ENCODE assay signal across 17 cellular contexts in the genomic region with DNA sequence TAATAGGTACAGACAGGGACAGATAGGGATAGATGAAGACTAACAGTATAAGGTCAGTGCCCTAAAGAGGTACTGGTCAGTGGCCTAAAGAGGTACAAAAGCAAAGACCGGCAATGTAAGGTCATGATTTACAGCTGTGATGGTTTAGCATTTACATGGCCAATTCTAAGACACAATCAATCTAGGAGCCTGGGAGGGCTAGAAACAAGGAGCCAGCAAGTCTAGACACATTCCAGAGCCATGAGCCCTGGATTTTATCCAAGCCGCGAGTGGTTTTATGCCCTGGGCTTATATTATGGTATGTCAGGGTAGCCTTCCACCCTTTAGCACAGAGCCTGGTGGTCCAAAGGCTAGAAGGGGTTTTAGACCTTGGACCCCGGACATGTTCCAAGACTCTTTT.
DNase-seq lines count a peak whose midpoint lies in the region; ATAC-seq and TF ChIP-seq lines count a peak whose summit lies in the region.
"Had no signal": no experiment of that assay in that cellular context is flagged by ENCODE, and none has a peak within 500 bp of the region (broad histone marks: within the 10 kb centered on the region; RNA-seq: fewer than 3 reads in every experiment).

No MANE protein-coding gene starts in this region.

- CTCF ChIA-PET in SK-N-SH (lab: Yijun Ruan, JAX): no interaction called here

- no peaks in the 10 kb centered on the region for H3K4me1 ChIP-seq in SK-N-SH (ENCODE audit: control insufficient read depth in 1 of 2, insufficient read depth in 2 of 2, low read depth in 1 of 2, low read length in 1 of 2)
- no peaks in the 10 kb centered on the region for H3K4me1 ChIP-seq in neuronal stem cell (ENCODE audit: control insufficient read depth in 2 of 2, insufficient read depth in 1 of 2, low read depth in 1 of 2, low read length in 2 of 2)

- H3K4ac ChIP-seq in neuronal stem cell (ENCODE audit: low read length): no peak overlapping the region

- POLR2A ChIA-PET in SK-N-SH (lab: Yijun Ruan, JAX): no interaction called here

- peak in 1 of 2 experiments; percentile 21; a peak in 1 of 4 replicates for TF ChIP-seq EP300 in SK-N-SH (IDR thresholded peaks at IDR 0.05; ENCODE audit: borderline replicate concordance in 1 of 2, low read depth in 1 of 2, low read length in 1 of 2)

- H3K23ac ChIP-seq in neuronal stem cell (ENCODE audit: low read depth, low read length, poor library complexity): no peak overlapping the region

- H3F3A ChIP-seq in SK-N-SH (replicated peaks; ENCODE audit: insufficient read depth): no peaks in the 10 kb centered on the region

- ATAC-seq in GM18498 (IDR thresholded peaks at IDR 0.05; ENCODE audit: unreplicated experiment): no peak
- ATAC-seq: HCT116, K562 had no signal

- no peaks in the 10 kb centered on the region for H3K79me1 ChIP-seq in neuronal stem cell (ENCODE audit: low read depth, low read length)

- H2BK12ac ChIP-seq in neuronal stem cell (ENCODE audit: low read length): no peak overlapping the region

- H3K27ac ChIP-seq in SK-N-SH (ENCODE audit: low read depth in 2 of 2, low read length in 1 of 2): peak overlapping the region in 1 of 2 experiments; percentile 53; a peak in 1 of 4 replicates
- no peak overlapping the region for H3K27ac ChIP-seq in neuronal stem cell (replicated peaks; ENCODE audit: low read length)

- DNase-seq in HT1080 (ENCODE audit: low read depth) (peak; percentile 51), SK-N-SH (no peak), choroid plexus epithelial cell (ENCODE audit: low read depth) (peak; percentile 20), retinal pigment epithelial cell (ENCODE audit: low read depth) (peak; percentile 5), NCI-H146 (lab: John Stamatoyannopoulos, UW) (no peak), neuronal stem cell (ENCODE audit: low spot score) (no peak)
- DNase-seq: ACHN; Calu3; CD4-positive, CD25-positive, alpha-beta regulatory T cell; DMS53; NCI-H1092; NCI-H1694; NCI-H524; Right ventricle myocardium superior had no signal

- H3K9ac ChIP-seq in SK-N-SH (no peak overlapping the region), neuronal stem cell (ENCODE audit: low read depth, low read length, poor library complexity) (no peak overlapping the region)

- no peak overlapping the region for H2AK5ac ChIP-seq in neuronal stem cell (ENCODE audit: low read depth, low read length)

- 53% methylated on average over 4 of the region's 4 CpGs for WGBS in SK-N-SH (ENCODE audit: low lambda C conversion rate)
- WGBS in neuronal stem cell (ENCODE audit: extremely low coverage in 2 of 2, insufficient read length in 2 of 2, insufficient replicate concordance in 1 of 2), 2 donors: no CpG with 5 or more reads among the region's 4 CpGs

- H2BK5ac ChIP-seq in neuronal stem cell (ENCODE audit: low read length): no peak overlapping the region

- H2AFZ ChIP-seq in SK-N-SH (ENCODE audit: low read depth): no peak overlapping the region
- H2AFZ ChIP-seq in neuronal stem cell (ENCODE audit: low read length): no peak overlapping the region

- no peaks in the 10 kb centered on the region for H3K9me2 ChIP-seq in SK-N-SH

- H3K9me3 ChIP-seq in SK-N-SH (no peaks in the 10 kb centered on the region), neuronal stem cell (replicated peaks in 1 of 2; ENCODE audit: control insufficient read depth in 2 of 2, insufficient read depth in 1 of 2, low read depth in 1 of 2, low read length in 2 of 2) (no peaks in the 10 kb centered on the region)

- H4K91ac ChIP-seq in neuronal stem cell (ENCODE audit: low read depth, low read length, poor library complexity): no peak overlapping the region

- no peak overlapping the region for H4K8ac ChIP-seq in neuronal stem cell (ENCODE audit: low read depth, low read length)

- H2BK15ac ChIP-seq in neuronal stem cell (ENCODE audit: low read length): no peak overlapping the region

- no peak for TF ChIP-seq RAD21 in SK-N-SH (IDR thresholded peaks at IDR 0.05; ENCODE audit: low read length)

- no peaks in the 10 kb centered on the region for H3K79me2 ChIP-seq in SK-N-SH (ENCODE audit: insufficient read depth)

- TF ChIP-seq CTCF in SK-N-SH (IDR thresholded peaks at IDR 0.05) (no peak), choroid plexus epithelial cell (conservative IDR thresholded peaks at IDR 0.05; ENCODE audit: low read depth, low read length) (no peak), retinal pigment epithelial cell (conservative IDR thresholded peaks at IDR 0.05; ENCODE audit: low read depth, low read length) (no peak)

- no peaks in the 10 kb centered on the region for H3K27me3 ChIP-seq in SK-N-SH (ENCODE audit: insufficient read depth)
- H3K27me3 ChIP-seq in neuronal stem cell (ENCODE audit: control insufficient read depth in 3 of 3, insufficient read depth in 3 of 3, low read depth in 1 of 3, low read length in 3 of 3): no peaks in the 10 kb centered on the region

- no peak overlapping the region for H3K14ac ChIP-seq in neuronal stem cell (ENCODE audit: low read length)

- H3K4me2 ChIP-seq in SK-N-SH: no peak overlapping the region
- H3K4me2 ChIP-seq in neuronal stem cell (ENCODE audit: insufficient read depth, low read length, poor library complexity, severe bottlenecking): no peak overlapping the region

- no peak overlapping the region for H3K4me3 ChIP-seq in SK-N-SH (ENCODE audit: low read depth in 2 of 2, low read length in 1 of 2)
- H3K4me3 ChIP-seq in choroid plexus epithelial cell (ENCODE audit: low read depth, low read length): no peak overlapping the region
- no peak overlapping the region for H3K4me3 ChIP-seq in retinal pigment epithelial cell (ENCODE audit: low read length)
- H3K4me3 ChIP-seq in neuronal stem cell (ENCODE audit: low read length in 2 of 2): no peak overlapping the region
- H3K4me3 ChIP-seq: K562 had no signal

- H3K36me3 ChIP-seq in SK-N-SH (replicated peaks in 1 of 2; ENCODE audit: control insufficient read depth in 1 of 2, insufficient read depth in 2 of 2, low read length in 1 of 2) (no peaks in the 10 kb centered on the region), neuronal stem cell (replicated peaks in 1 of 2; ENCODE audit: control insufficient read depth in 2 of 2, insufficient read depth in 2 of 2, low read length in 2 of 2) (no peaks in the 10 kb centered on the region)

- H2BK120ac ChIP-seq in neuronal stem cell (ENCODE audit: low read depth, low read length): no peak overlapping the region

- H4K20me1 ChIP-seq in SK-N-SH (ENCODE audit: insufficient read depth): no peaks in the 10 kb centered on the region

- no peak overlapping the region for H3K18ac ChIP-seq in neuronal stem cell (ENCODE audit: low read length)

TF ChIP-seq in SK-N-SH, 30 proteins besides CTCF, POLR2A, EP300 and RAD21:
- TF ChIP-seq TCF12 (IDR thresholded peaks at IDR 0.05) (peak; percentile 52; the same call in 1 of the 2 replicates), FOSL2 (IDR thresholded peaks at IDR 0.05; ENCODE audit: borderline replicate concordance, low read depth) (no peak)
- TF ChIP-seq, protein P1, sequence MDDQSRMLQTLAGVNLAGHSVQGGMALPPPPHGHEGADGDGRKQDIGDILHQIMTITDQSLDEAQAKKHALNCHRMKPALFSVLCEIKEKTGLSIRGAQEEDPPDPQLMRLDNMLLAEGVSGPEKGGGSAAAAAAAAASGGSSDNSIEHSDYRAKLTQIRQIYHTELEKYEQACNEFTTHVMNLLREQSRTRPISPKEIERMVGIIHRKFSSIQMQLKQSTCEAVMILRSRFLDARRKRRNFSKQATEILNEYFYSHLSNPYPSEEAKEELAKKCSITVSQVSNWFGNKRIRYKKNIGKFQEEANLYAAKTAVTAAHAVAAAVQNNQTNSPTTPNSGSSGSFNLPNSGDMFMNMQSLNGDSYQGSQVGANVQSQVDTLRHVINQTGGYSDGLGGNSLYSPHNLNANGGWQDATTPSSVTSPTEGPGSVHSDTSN (IDR thresholded peaks at IDR 0.05): peak; percentile 56
- TF ChIP-seq, protein P2, sequence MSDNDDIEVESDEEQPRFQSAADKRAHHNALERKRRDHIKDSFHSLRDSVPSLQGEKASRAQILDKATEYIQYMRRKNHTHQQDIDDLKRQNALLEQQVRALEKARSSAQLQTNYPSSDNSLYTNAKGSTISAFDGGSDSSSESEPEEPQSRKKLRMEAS (IDR thresholded peaks at IDR 0.05; ENCODE audit: low read depth): no peak

Comparison
In these comparisons a context has a peak if more than half of its experiments do, and no peak if none do; other contexts are left out.
1. DNase-seq: peak in HT1080 (single experiment), choroid plexus epithelial cell (single experiment) and retinal pigment epithelial cell (single experiment); none in SK-N-SH (single experiment), NCI-H146 (single experiment) and neuronal stem cell (single experiment).